In genomic region chr15:28935316-28935715, GRCh38 we compare ENCODE assay signal across 10 cellular contexts. TPM values are rescaled to one million over a fixed set of nuclear protein-coding genes. Genes with fewer than 3 reads are reported as not detected.
DNase-seq lines count a peak whose midpoint lies in the region; FAIRE-seq and TF ChIP-seq lines count a peak whose summit lies in the region.
"Had no signal": no experiment of that assay in that cellular context is flagged by ENCODE, and none has a peak within 500 bp of the region (broad histone marks: within the 10 kb centered on the region; RNA-seq: fewer than 3 reads in every experiment).

No MANE protein-coding gene starts in this region.

- H3K27ac ChIP-seq in prostate gland (no peak overlapping the region), small intestine (ENCODE audit: low read depth in 1 of 2, low read length in 1 of 2) (no peak overlapping the region)
- H3K27ac ChIP-seq: epithelial cell of prostate had no signal

- 0 out of 2 replicates have a peak, but pooled peaks cover 6% of the 10 kb centered on the region for H3K4me1 ChIP-seq in BE2C
- H3K4me1 ChIP-seq in prostate gland (replicated peaks), result no peaks in the 10 kb centered on the region
- H3K4me1 ChIP-seq in small intestine (ENCODE audit: control insufficient read depth in 2 of 2, insufficient read depth in 1 of 2, low read depth in 1 of 2, low read length in 1 of 2), result no peaks in the 10 kb centered on the region

- H3K4me3 ChIP-seq in BE2C (ENCODE audit: low read depth, low read length) (no peak overlapping the region), prostate gland (no peak overlapping the region), small intestine (ENCODE audit: low read depth in 1 of 2, low read length in 2 of 2) (no peak overlapping the region)

- H3K36me3 Mint-ChIP-seq in immature natural killer cell, result peaks cover 0 to 13% (median 3%) of the 10 kb centered on the region in 3 donors

- WGBS in prostate gland, result 69% methylated on average over 6 of the region's 6 CpGs
- WGBS in small intestine, 3 donors, result 30 to 57% (median 31%) methylated on average over 6 of the region's 6 CpGs

- peak; percentile 59 for DNase-seq in BE2C
- DNase-seq in HuH-7 (ENCODE audit: low spot score), result peak; percentile 20
- DNase-seq in activated CD8-positive, alpha-beta memory T cell treated with anti-CD3 and anti-CD28 coated beads for 24 hours, result peak; percentile 82
- peak; percentile 61 to 67 (median 66) for DNase-seq in immature natural killer cell
- no peak for DNase-seq in prostate gland (ENCODE audit: low spot score)
- DNase-seq in small intestine, result no peak
- DNase-seq in cerebellar cortex (ENCODE audit: low spot score), result no peak
- DNase-seq in ecto neural progenitor cell (ENCODE audit: low spot score), result no peak
- DNase-seq: NCI-H510A treated with DMSO at 0.1 percent for 48 hours had no signal

- no peaks in the 10 kb centered on the region for H3K9me3 Mint-ChIP-seq in immature natural killer cell

- no peak for FAIRE-seq in small intestine (lab: Jason Lieb, UNC)

- TF ChIP-seq CTCF in BE2C (IDR thresholded peaks at IDR 0.05; ENCODE audit: low read depth, low read length), result peak; percentile 69
- no peak for TF ChIP-seq CTCF in prostate gland (IDR thresholded peaks at IDR 0.05)

- H3K27me3 ChIP-seq in BE2C (no peaks in the 10 kb centered on the region), prostate gland (replicated peaks; ENCODE audit: insufficient read depth) (no peaks in the 10 kb centered on the region), small intestine (ENCODE audit: control insufficient read depth in 2 of 2, insufficient read depth in 2 of 2, low read length in 2 of 2) (no peaks in the 10 kb centered on the region)

- H3K4me3 Mint-ChIP-seq in immature natural killer cell, result peak overlapping the region; percentile 62 to 85 (median 80)

- H3K4me1 Mint-ChIP-seq in immature natural killer cell, result peaks cover 69 to 73% of the 10 kb centered on the region in 2 donors

- H3K36me3 ChIP-seq in BE2C (no peaks in the 10 kb centered on the region), prostate gland (no peaks in the 10 kb centered on the region), small intestine (ENCODE audit: control insufficient read depth in 2 of 2, insufficient read depth in 2 of 2, low read length in 2 of 2) (no peaks in the 10 kb centered on the region)

- intact Hi-C loops in prostate gland (cut with DNase I), result loop anchor here (10.0 kb wide), 1 partner anchor 61 kb away; no protein-coding TSS in a partner anchor

- peak overlapping the region; percentile 94 to 98 (median 96) for H3K27ac Mint-ChIP-seq in immature natural killer cell

- no peaks in the 10 kb centered on the region for H3K9me3 ChIP-seq in BE2C
- no peaks in the 10 kb centered on the region for H3K9me3 ChIP-seq in prostate gland
- no peaks in the 10 kb centered on the region for H3K9me3 ChIP-seq in small intestine (ENCODE audit: control insufficient read depth, low read depth)

- H3K27me3 Mint-ChIP-seq in immature natural killer cell (ENCODE audit: low read depth in 3 of 3), result peaks cover 0 to 7% (median 5%) of the 10 kb centered on the region in 3 donors

- no peak for TF ChIP-seq POLR2A in prostate gland (IDR thresholded peaks at IDR 0.05)

RNA-seq across cellular contexts. Expression of gene APBA2, which starts 49.5 kb away (rescaled TPM):
- 45.2 TPM for polyA plus RNA-seq in BE2C (2012; ENCODE audit: insufficient read depth, insufficient read length, low read depth)
- polyA plus RNA-seq in immature natural killer cell, result 10 to 100 TPM; 24.4 to 68.7 (median 25.4) TPM
- 10 to 100 TPM in 1 of 2 donors, 1 to 10 TPM in 1; 2.6 to 25.3 TPM for total RNA-seq in prostate gland
- 1 to 10 TPM in 2 of 3 donors, under 1 TPM in 1; 0.67 to 3.2 (median 1.9) TPM for polyA plus RNA-seq in small intestine

Comparison
In these comparisons a context has a peak if more than half of its experiments do, and no peak if none do; other contexts are left out.
1. DNase-seq: peak in BE2C (single experiment), HuH-7 (single experiment), activated CD8-positive, alpha-beta memory T cell treated with anti-CD3 and anti-CD28 coated beads for 24 hours (single experiment) and immature natural killer cell (3 of 3); none in prostate gland (single experiment), small intestine (single experiment), cerebellar cortex (single experiment) and ecto neural progenitor cell (single experiment).
2. RNA of gene APBA2, which starts 49.5 kb away (polyA plus RNA-seq): 24.4 to 68.7 TPM in immature natural killer cell; 0.67 to 3.2 TPM in small intestine; every median in the first group is over 4 times any median in the second.